14 cellular contexts compared by ENCODE assay signal in genomic region chr22:24512043-24512442, GRCh38. TPM values are rescaled to one million over a fixed set of nuclear protein-coding genes. Genes with fewer than 3 reads are reported as not detected.
DNase-seq lines count a peak whose midpoint lies in the region; ATAC-seq and TF ChIP-seq lines count a peak whose summit lies in the region.
"Had no signal": no experiment of that assay in that cellular context is flagged by ENCODE, and none has a peak within 500 bp of the region (broad histone marks: within the 10 kb centered on the region; RNA-seq: fewer than 3 reads in every experiment).

No MANE protein-coding gene starts in this region.

- H3K27ac ChIP-seq in HL-60 (replicated peaks) (peak overlapping the region; percentile 90), osteoblast (ENCODE audit: low read depth, low read length) (no peak overlapping the region)

- no peak for TF ChIP-seq CTCF in HL-60 (IDR thresholded peaks at IDR 0.05; ENCODE audit: insufficient read depth, low read length)
- no peak for TF ChIP-seq CTCF in choroid plexus epithelial cell (conservative IDR thresholded peaks at IDR 0.05; ENCODE audit: low read depth, low read length)
- TF ChIP-seq CTCF in osteoblast (IDR thresholded peaks at IDR 0.05; ENCODE audit: extremely low read depth, low read depth, low read length), result no peak

- no peaks in the 10 kb centered on the region for H3K9me3 ChIP-seq in osteoblast (ENCODE audit: low read depth, low read length)

- no peaks in the 10 kb centered on the region for H3K36me3 ChIP-seq in osteoblast (ENCODE audit: insufficient read depth, low read length)

- peaks cover 22% of the 10 kb centered on the region for H3K4me1 ChIP-seq in osteoblast (ENCODE audit: insufficient read depth, low read length)

- H3K27me3 ChIP-seq in HL-60 (ENCODE audit: insufficient read depth, poor library complexity, severe bottlenecking), result no peaks in the 10 kb centered on the region
- H3K27me3 ChIP-seq in osteoblast (ENCODE audit: insufficient read depth, low read length), result peaks cover 28% of the 10 kb centered on the region

- DNase-seq in HL-60 (ENCODE audit: low read depth in 1 of 2, low spot score in 1 of 2) (peak; percentile 35 to 82), NOMO-1 (lab: John Stamatoyannopoulos, UW; ENCODE audit: unreplicated experiment in 2 of 2) (peak; percentile 37 to 49), choroid plexus epithelial cell (ENCODE audit: low read depth) (peak; percentile 20), osteoblast (ENCODE audit: insufficient read length, low spot score, missing footprints) (peak; percentile 26), NCI-H2029 treated with DMSO at 0.1 percent for 48 hours (lab: John Stamatoyannopoulos, UW) (no peak), NCI-H2171 (lab: John Stamatoyannopoulos, UW) (no peak), middle frontal gyrus (ENCODE audit: extremely low spot score, low spot score) (no peak)
- DNase-seq: activated CD4-positive, alpha-beta T cell treated with anti-CD3 and anti-CD28 coated beads, Interleukin-2, amount 50 U/mL, for 1 hour; CD8-positive, alpha-beta memory T cell; cerebellar nuclear complex; H7; stimulated activated naive CD4-positive, alpha-beta T cell had no signal

- H3K79me2 ChIP-seq in osteoblast (ENCODE audit: insufficient read depth, low read length), result no peaks in the 10 kb centered on the region

- no peaks in the 10 kb centered on the region for H4K20me1 ChIP-seq in osteoblast (ENCODE audit: insufficient read depth, low read length)

- H3K4me2 ChIP-seq in osteoblast (ENCODE audit: insufficient read depth, low read length), result no peak overlapping the region

- H3K4me3 ChIP-seq in HL-60 (replicated peaks; ENCODE audit: insufficient read depth, low read length), result no peak overlapping the region
- H3K4me3 ChIP-seq in choroid plexus epithelial cell (ENCODE audit: low read depth, low read length), result no peak overlapping the region
- H3K4me3 ChIP-seq in osteoblast (ENCODE audit: insufficient read depth, low read length), result no peak overlapping the region

- ATAC-seq in GM18858 (IDR thresholded peaks at IDR 0.05; ENCODE audit: unreplicated experiment), result no peak
- ATAC-seq: T-cell had no signal

- H2AFZ ChIP-seq in osteoblast (ENCODE audit: low read length), result no peak overlapping the region

RNA-seq across cellular contexts. Expression of gene UPB1, which starts 16.9 kb away (rescaled TPM):
- under 0.01 TPM in 1 of 2 replicates, not detected in the other for total RNA-seq in osteoblast
- total RNA-seq: CD8-positive, alpha-beta memory T cell; H7 had no signal

RNA-seq across cellular contexts. Expression of gene GUCD1, which starts 42.9 kb away (rescaled TPM):
- 146 and 155 TPM in 2 replicates for total RNA-seq in osteoblast

RNA-seq across cellular contexts. Expression of gene SNRPD3, which starts 43.8 kb away (rescaled TPM):
- 51.9 and 57.5 TPM in 2 replicates for total RNA-seq in osteoblast

Comparison
In these comparisons a context has a peak if more than half of its experiments do, and no peak if none do; other contexts are left out.
1. DNase-seq: peak in HL-60 (2 of 2), NOMO-1 (2 of 2), choroid plexus epithelial cell (single experiment) and osteoblast (single experiment); none in NCI-H2029 treated with DMSO at 0.1 percent for 48 hours (single experiment), NCI-H2171 (single experiment) and middle frontal gyrus (single experiment).